8 cellular contexts compared by ENCODE assay signal in genomic region chr16:84819644-84820304, GRCh38. TPM values are rescaled to one million over a fixed set of nuclear protein-coding genes. Genes with fewer than 3 reads are reported as not detected.
DNase-seq lines count a peak whose midpoint lies in the region; ATAC-seq and TF ChIP-seq lines count a peak whose summit lies in the region.

TSS of gene CRISPLD2 (plus strand) at chr16:84819985. CDS start at chr16:84838496, 18,511 bp downstream.

- H3K27me3 ChIP-seq in osteoblast (ENCODE audit: insufficient read depth, low read length) = peaks cover 2% of the 10 kb centered on the region

- H3K4me2 ChIP-seq in osteoblast (ENCODE audit: insufficient read depth, low read length) = peak within 1 kb of the TSS; percentile 99

- H3K36me3 ChIP-seq in osteoblast (ENCODE audit: insufficient read depth, low read length) = no peaks in the 10 kb centered on the region

- peak; percentile 74 for DNase-seq in GM10266 (ENCODE audit: extremely low spot score)
- DNase-seq in NCI-H1092 treated with DMSO at 0.1 percent for 48 hours (lab: John Stamatoyannopoulos, UW) = peak; percentile 90
- DNase-seq in T follicular helper cell (ENCODE audit: low read depth) = peak; percentile 86
- peak; percentile 79 for DNase-seq in activated naive CD8-positive, alpha-beta T cell treated with anti-CD3 and anti-CD28 coated beads, Interleukin-2, amount 50 U/mL, for 16 hours (ENCODE audit: low read depth, low spot score)
- peak; percentile 99 for DNase-seq in Right ventricle myocardium inferior (ENCODE audit: missing footprints)
- DNase-seq in osteoblast (ENCODE audit: insufficient read length, low spot score, missing footprints) = peak; percentile 99

- peaks cover 26% of the 10 kb centered on the region for H3K4me1 ChIP-seq in osteoblast (ENCODE audit: insufficient read depth, low read length)

- peak within 1 kb of the TSS; percentile 77 for H3K4me3 ChIP-seq in osteoblast (ENCODE audit: insufficient read depth, low read length)

- H3K9me3 ChIP-seq in osteoblast (ENCODE audit: low read depth, low read length) = no peaks in the 10 kb centered on the region

- peak within 1 kb of the TSS; percentile 68 for H3K27ac ChIP-seq in osteoblast (ENCODE audit: low read depth, low read length)

- TF ChIP-seq CTCF in GM10266 (IDR thresholded peaks at IDR 0.05; ENCODE audit: control insufficient read depth, insufficient read depth, low read depth, missing control alignments) = no peak
- no peak for TF ChIP-seq CTCF in osteoblast (IDR thresholded peaks at IDR 0.05; ENCODE audit: extremely low read depth, low read depth, low read length)
- TF ChIP-seq CTCF in subcutaneous adipose tissue (IDR thresholded peaks at IDR 0.05; ENCODE audit: low read depth) = no peak

- H4K20me1 ChIP-seq in osteoblast (ENCODE audit: insufficient read depth, low read length) = no peaks in the 10 kb centered on the region

- H3K79me2 ChIP-seq in osteoblast (ENCODE audit: insufficient read depth, low read length) = no peaks in the 10 kb centered on the region

- intact Hi-C loops in Right ventricle myocardium inferior (cut with DNase I) = no loop called here

- peak within 1 kb of the TSS; percentile 34 for H2AFZ ChIP-seq in osteoblast (ENCODE audit: low read length)

- ATAC-seq in Right ventricle myocardium inferior = peak; percentile 93
- ATAC-seq in GM18498 (IDR thresholded peaks at IDR 0.05; ENCODE audit: unreplicated experiment) = no peak

RNA-seq across cellular contexts. Expression of gene CRISPLD2, which starts in this region (rescaled TPM):
- total RNA-seq in Right ventricle myocardium inferior (38.1 TPM), osteoblast (40.2 and 122 TPM in 2 replicates), subcutaneous adipose tissue (100 to 1,000 TPM in 3 of 4 donors, 10 to 100 TPM in 1; 66.0 to 160 (median 116) TPM)
